24 cellular contexts compared by ENCODE assay signal in the genomic region with DNA sequence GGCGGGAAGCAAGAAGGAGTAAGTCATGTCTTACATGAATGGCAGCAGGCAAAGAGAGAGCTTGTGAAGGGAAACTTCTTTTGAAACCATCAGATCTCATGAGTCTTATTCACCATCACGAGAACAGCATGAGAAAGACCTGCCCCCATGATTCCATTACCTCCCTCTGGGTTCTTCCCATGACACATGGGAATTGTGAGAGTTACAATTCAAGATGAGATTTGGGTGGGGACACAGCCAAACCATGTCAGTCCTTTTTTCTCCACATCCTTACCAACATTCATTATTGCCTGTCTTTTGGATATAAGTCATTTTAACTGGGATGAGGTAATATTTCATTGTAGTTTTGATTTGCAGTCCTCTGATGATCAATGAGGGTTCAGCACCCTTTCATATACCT.
"Had no signal": no experiment of that assay in that cellular context is flagged by ENCODE, and none has a peak within 500 bp of the region (broad histone marks: within the 10 kb centered on the region; RNA-seq: fewer than 3 reads in every experiment).

No MANE protein-coding gene starts in this region.

- H3K27ac ChIP-seq: breast epithelium, esophagus squamous epithelium, left ventricle myocardium inferior, right atrium auricular region, tibial nerve, uterus had no signal

- ATAC-seq: activated CD4-positive, CD25-positive, alpha-beta regulatory T cell treated with anti-CD3 and anti-CD28 coated beads, Interleukin-2, amount 50 U/mL, for 24 hours; activated T-cell treated with anti-CD3 and anti-CD28 coated beads, Interleukin-2, amount 50 U/mL, for 4 hours; mucosa of descending colon had no signal

- H3K9me3 Mint-ChIP-seq: activated CD4-positive, alpha-beta T cell treated with anti-CD3 and anti-CD28 coated beads, Interleukin-2, amount 10 ng/mL, durations not matched to agents 7 days and 5 days; activated T-cell treated with anti-CD3 and anti-CD28 coated beads, Interleukin-2, amount 50 U/mL, for 4 hours had no signal

- H3K27ac Mint-ChIP-seq: activated CD4-positive, alpha-beta T cell treated with anti-CD3 and anti-CD28 coated beads, Interleukin-2, amount 10 ng/mL, durations not matched to agents 7 days and 5 days; activated naive CD4-positive, alpha-beta T cell treated with anti-CD3 and anti-CD28 coated beads for 36 hours; naive B cell; progenitor cell of endocrine pancreas; stimulated activated naive CD8-positive, alpha-beta T cell treated with anti-CD3 and anti-CD28 coated beads, Interleukin-15, Interleukin-2, amounts not matched to agents 100 ng/mL and 50 ng/mL, for 24 hours had no signal

- H3K36me3 ChIP-seq: breast epithelium, esophagus squamous epithelium, left ventricle myocardium inferior, right atrium auricular region, tibial nerve, uterus had no signal

- H3K4me1 Mint-ChIP-seq: activated CD4-positive, alpha-beta T cell treated with anti-CD3 and anti-CD28 coated beads, Interleukin-2, amount 10 ng/mL, durations not matched to agents 7 days and 5 days; naive B cell had no signal

- H3K4me1 ChIP-seq: breast epithelium, esophagus squamous epithelium, left ventricle myocardium inferior, right atrium auricular region, tibial nerve, uterus had no signal

- H3K27me3 ChIP-seq: breast epithelium, esophagus squamous epithelium, right atrium auricular region, tibial nerve, uterus had no signal

- H3K9me3 ChIP-seq: left ventricle myocardium inferior, mucosa of descending colon, uterus had no signal

- H3K4me3 ChIP-seq: breast epithelium, esophagus squamous epithelium, left ventricle myocardium inferior, mucosa of descending colon, right atrium auricular region, tibial nerve, uterus had no signal

- DNase-seq: activated CD4-positive, alpha-beta T cell treated with anti-CD3 and anti-CD28 coated beads, Interleukin-2, amount 10 ng/mL, durations not matched to agents 7 days and 5 days; activated CD8-positive, alpha-beta memory T cell treated with anti-CD3 and anti-CD28 coated beads, Interleukin-2, amount 50 U/mL, for 4 hours; activated naive CD4-positive, alpha-beta T cell treated with anti-CD3 and anti-CD28 coated beads for 36 hours; activated T-cell treated with anti-CD3 and anti-CD28 coated beads, Interleukin-2, amount 50 U/mL, for 4 hours; effector CD4-positive, alpha-beta T cell; esophagus squamous epithelium; glutamatergic neuron; hypothalamus; islet precursor cell; left ventricle myocardium inferior; mucosa of descending colon; naive B cell; small intestine; stimulated activated CD4-positive, alpha-beta T cell treated with anti-CD3 and anti-CD28 coated beads, Interleukin-15, amount 100 ng/mL, for 24 hours; stimulated activated CD4-positive, alpha-beta T cell treated with anti-CD3 and anti-CD28 coated beads, Interleukin-2, amount 100 ng/mL, for 48 hours; T1000; uterus had no signal

- H3K4me3 Mint-ChIP-seq: activated CD4-positive, alpha-beta T cell treated with anti-CD3 and anti-CD28 coated beads, Interleukin-2, amount 10 ng/mL, durations not matched to agents 7 days and 5 days; activated naive CD4-positive, alpha-beta T cell treated with anti-CD3 and anti-CD28 coated beads for 36 hours; activated T-cell treated with anti-CD3 and anti-CD28 coated beads, Interleukin-2, amount 50 U/mL, for 4 hours; naive B cell; neural crest cell; stimulated activated naive CD8-positive, alpha-beta T cell treated with anti-CD3 and anti-CD28 coated beads, Interleukin-15, Interleukin-2, amounts not matched to agents 100 ng/mL and 50 ng/mL, for 24 hours had no signal

- H3K27me3 Mint-ChIP-seq: activated CD4-positive, alpha-beta T cell treated with anti-CD3 and anti-CD28 coated beads, Interleukin-2, amount 10 ng/mL, durations not matched to agents 7 days and 5 days; naive B cell; progenitor cell of endocrine pancreas had no signal
